1 cellular context compared by ENCODE assay signal in genomic region chr10:14547826-14548225, GRCh38.
TF ChIP-seq lines count a peak whose summit lies in the region.

No MANE protein-coding gene starts in this region.

TF ChIP-seq in GM23338, 12 proteins besides CTCF, POLR2A, EP300 and RAD21 (continued from another document):
- no peak for TF ChIP-seq ETS1 (IDR thresholded peaks at IDR 0.05)
- TF ChIP-seq ZNF114 (CRISPR knock-in tag; IDR thresholded peaks at IDR 0.05): no peak
- no peak for TF ChIP-seq POLR2AphosphoS5 (IDR thresholded peaks at IDR 0.05; ENCODE audit: low read depth)
- no peak for TF ChIP-seq ZNF462 (CRISPR knock-in tag; IDR thresholded peaks at IDR 0.05)
- no peak for TF ChIP-seq JUNB (IDR thresholded peaks at IDR 0.05; ENCODE audit: unreplicated experiment)
- TF ChIP-seq NANOG (IDR thresholded peaks at IDR 0.05; ENCODE audit: borderline replicate concordance): no peak
- TF ChIP-seq CREB1 (CRISPR knock-in tag; IDR thresholded peaks at IDR 0.05; ENCODE audit: low read depth): no peak
- TF ChIP-seq ZNF331 (CRISPR knock-in tag; IDR thresholded peaks at IDR 0.05; ENCODE audit: low read depth): no peak
- TF ChIP-seq STAT1 (IDR thresholded peaks at IDR 0.05; ENCODE audit: unreplicated experiment): no peak
